ENCODE assay signal across 21 cellular contexts in genomic region chr1:58627221-58627620, GRCh38. TPM values are rescaled to one million over a fixed set of nuclear protein-coding genes. Genes with fewer than 3 reads are reported as not detected.
"Had no signal": no experiment of that assay in that cellular context is flagged by ENCODE, and none has a peak within 500 bp of the region (broad histone marks: within the 10 kb centered on the region; RNA-seq: fewer than 3 reads in every experiment).

No MANE protein-coding gene starts in this region.

- H3K4me3 ChIP-seq: colonic mucosa, esophagus squamous epithelium, heart right ventricle, right atrium auricular region, sigmoid colon, skin epidermis, stomach, thoracic aorta, transverse colon had no signal

- H3K36me3 ChIP-seq: colonic mucosa, esophagus squamous epithelium, heart right ventricle, right atrium auricular region, sigmoid colon, stomach, thoracic aorta, transverse colon had no signal

- H3K27me3 ChIP-seq: colonic mucosa, esophagus squamous epithelium, heart right ventricle, right atrium auricular region, sigmoid colon, stomach, transverse colon had no signal

- H3K4me3 Mint-ChIP-seq: natural killer cell, neural crest cell had no signal

- H3K36me3 Mint-ChIP-seq: natural killer cell had no signal

- H3K4me1 ChIP-seq: colonic mucosa, heart right ventricle, right atrium auricular region, sigmoid colon, stomach, transverse colon had no signal

- H3K4me1 Mint-ChIP-seq: natural killer cell, neural crest cell had no signal

- H3K9me3 ChIP-seq: colonic mucosa, esophagus squamous epithelium, right atrium auricular region, sigmoid colon, thoracic aorta, transverse colon had no signal

- H3K27ac ChIP-seq: colonic mucosa, heart right ventricle, right atrium auricular region, sigmoid colon, skin epidermis, stomach, thoracic aorta, transverse colon had no signal

- ATAC-seq: heart right ventricle, natural killer cell had no signal

- H3K27ac Mint-ChIP-seq: natural killer cell had no signal

- DNase-seq: cerebellar nuclear complex; colonic mucosa; effector CD8-positive, alpha-beta T cell; esophagus squamous epithelium; heart right ventricle; hypothalamus; kidney glomerular epithelial cell; natural killer cell; posterior cingulate gyrus; sigmoid colon; stimulated activated CD4-positive, alpha-beta T cell treated with anti-CD3 and anti-CD28 coated beads, Interleukin-2, amount 100 ng/mL, for 24 hours; stimulated activated naive CD4-positive, alpha-beta T cell; stomach; substantia nigra; transverse colon had no signal

RNA-seq across cellular contexts. Expression of gene TACSTD2, which starts 50.2 kb away (rescaled TPM):
- total RNA-seq: myocyte, neural crest cell, osteocyte had no signal
